ENCODE assay signal across 8 cellular contexts in genomic region chr22:36775966-36776669, GRCh38.
DNase-seq lines count a peak whose midpoint lies in the region; ATAC-seq, FAIRE-seq and TF ChIP-seq lines count a peak whose summit lies in the region.

TSS of gene IFT27 (minus strand) at chr22:36776119. CDS start at chr22:36775707, 412 bp downstream.

- peak; percentile 53 for TF ChIP-seq POLR2A in GM19193 (IDR thresholded peaks at IDR 0.05; ENCODE audit: extremely low read depth, insufficient read depth, insufficient read length)

- peak; percentile 98 for FAIRE-seq in colon (lab: Jason Lieb, UNC)

- peak; percentile 94 for ATAC-seq in HG03439 (IDR thresholded peaks at IDR 0.05; ENCODE audit: unreplicated experiment)

- DNase-seq in AG20443 (ENCODE audit: low spot score) (peak; percentile 100), NCI-H526 (lab: John Stamatoyannopoulos, UW) (peak; percentile 98 to 100), kidney tubule cell (ENCODE audit: low spot score) (peak; percentile 100)
- DNase-seq in activated CD4-positive, alpha-beta T cell treated with anti-CD3 and anti-CD28 coated beads for 48 hours: peak; percentile 97
- peak; percentile 85 to 95 (median 93) for DNase-seq in stimulated activated CD4-positive, alpha-beta T cell treated with anti-CD3 and anti-CD28 coated beads, Interleukin-1b, Interleukin-23, amount 100 ng/mL, for 24 hours (ENCODE audit: low read depth in 4 of 4, low spot score in 1 of 4)

Comparison
In these comparisons a context has a peak if more than half of its experiments do, and no peak if none do; other contexts are left out.
1. Peak in every context shown above with its lines: DNase-seq and ATAC-seq.